In genomic region chr2:152716805-152717241, GRCh38 we compare ENCODE assay signal across 8 cellular contexts. TPM values are rescaled to one million over a fixed set of nuclear protein-coding genes. Genes with fewer than 3 reads are reported as not detected.
DNase-seq lines count a peak whose midpoint lies in the region; ATAC-seq and TF ChIP-seq lines count a peak whose summit lies in the region.

No MANE protein-coding gene starts in this region.

- H3K36me3 ChIP-seq in GM23338 (ENCODE audit: insufficient read depth) = peaks cover 32% of the 10 kb centered on the region
- peaks cover 55% of the 10 kb centered on the region for H3K36me3 ChIP-seq in iPS-20b (ENCODE audit: insufficient read depth, low read depth, low read length)

- no peaks in the 10 kb centered on the region for H3K9me3 ChIP-seq in iPS-20b (ENCODE audit: insufficient read depth, low read depth, low read length)

- H3K27ac ChIP-seq in GM23338 (ENCODE audit: low read depth) (peak overlapping the region; percentile 94), iPS-20b (ENCODE audit: low read length) (peak overlapping the region; percentile 99)

- peaks cover 82% of the 10 kb centered on the region for H3K79me2 ChIP-seq in GM23338 (replicated peaks; ENCODE audit: insufficient read depth)

- peak; percentile 4 for ATAC-seq in GM23338
- ATAC-seq in GM21825 (IDR thresholded peaks at IDR 0.05; ENCODE audit: unreplicated experiment) = no peak

- H3K4me3 ChIP-seq in GM23338 (peak overlapping the region; percentile 94), iPS-20b (ENCODE audit: low read length) (peak overlapping the region; percentile 100)

- peak overlapping the region; percentile 67; the same call in 1 of the 2 replicates for H2AFZ ChIP-seq in GM23338

- no peaks in the 10 kb centered on the region for H3K9me2 ChIP-seq in GM23338 (ENCODE audit: insufficient read depth)

- H3K9ac ChIP-seq in iPS-20b (ENCODE audit: low read depth, low read length) = peak overlapping the region; percentile 100

- TF ChIP-seq CTCF in GM23338 (conservative IDR thresholded peaks at IDR 0.05; ENCODE audit: low read depth in 2 of 2) = no peak

- H3K4me1 ChIP-seq in GM23338 (ENCODE audit: insufficient read depth) (peaks cover 11% of the 10 kb centered on the region), iPS-20b (ENCODE audit: insufficient read depth, low read length) (peaks cover 15% of the 10 kb centered on the region)

- H3F3A ChIP-seq in GM23338 (replicated peaks; ENCODE audit: low read depth) = no peaks in the 10 kb centered on the region

- peak; percentile 12 for DNase-seq in CMK (ENCODE audit: low read depth)
- DNase-seq in GM23338 (ENCODE audit: low spot score) = peak; percentile 60
- peak; percentile 41 for DNase-seq in NCI-H82 treated with DMSO at 0.1 percent for 48 hours (lab: John Stamatoyannopoulos, UW; ENCODE audit: unreplicated experiment)
- DNase-seq in activated naive CD4-positive, alpha-beta T cell treated with anti-CD3 and anti-CD28 coated beads, Interleukin-2, amount 50 U/mL, for 16 hours = peak; percentile 54
- DNase-seq in stimulated activated CD4-positive, alpha-beta T cell treated with anti-CD3 and anti-CD28 coated beads, Interleukin-12 subunit alpha, Interleukin-12 subunit beta, amount 100 ng/mL, for 48 hours (ENCODE audit: low read depth in 2 of 3, low spot score in 1 of 3) = peak in 2 of 3 donors; percentile 9 to 10
- DNase-seq in COLO829 (ENCODE audit: low spot score) = no peak

- peaks cover 12% of the 10 kb centered on the region for H3K27me3 Mint-ChIP-seq in GM23338 (ENCODE audit: insufficient read depth, low read depth, poor library complexity)

- H3K9me3 Mint-ChIP-seq in GM23338 = no peaks in the 10 kb centered on the region; the same call in 1 of the 3 replicates

- H3K4me2 ChIP-seq in GM23338 = peak overlapping the region; percentile 80

- peaks cover 59% of the 10 kb centered on the region for H3K36me3 Mint-ChIP-seq in GM23338 (ENCODE audit: low read depth)

- H3K27me3 ChIP-seq in GM23338 (ENCODE audit: insufficient read depth) (no peaks in the 10 kb centered on the region), iPS-20b (ENCODE audit: insufficient read depth, low read length) (no peaks in the 10 kb centered on the region)

- H4K20me1 ChIP-seq in GM23338 (replicated peaks; ENCODE audit: insufficient read depth) = peaks cover 30% of the 10 kb centered on the region

- peak overlapping the region; percentile 96 for H3K4me3 Mint-ChIP-seq in GM23338

- H3K4me1 Mint-ChIP-seq in GM23338 = peaks cover 18% of the 10 kb centered on the region

- peak overlapping the region; percentile 99 for H3K27ac Mint-ChIP-seq in GM23338

TF ChIP-seq in GM23338, 12 proteins besides CTCF, POLR2A, EP300 and RAD21 (continues in another document):
- TF ChIP-seq STAT1 (IDR thresholded peaks at IDR 0.05; ENCODE audit: unreplicated experiment) = no peak
- no peak for TF ChIP-seq CREB1 (CRISPR knock-in tag; IDR thresholded peaks at IDR 0.05; ENCODE audit: low read depth)
- TF ChIP-seq ZNF114 (CRISPR knock-in tag; IDR thresholded peaks at IDR 0.05) = no peak
- no peak for TF ChIP-seq REST (IDR thresholded peaks at IDR 0.05; ENCODE audit: unreplicated experiment)
- TF ChIP-seq ZNF462 (CRISPR knock-in tag; IDR thresholded peaks at IDR 0.05) = no peak
- TF ChIP-seq, protein P1, sequence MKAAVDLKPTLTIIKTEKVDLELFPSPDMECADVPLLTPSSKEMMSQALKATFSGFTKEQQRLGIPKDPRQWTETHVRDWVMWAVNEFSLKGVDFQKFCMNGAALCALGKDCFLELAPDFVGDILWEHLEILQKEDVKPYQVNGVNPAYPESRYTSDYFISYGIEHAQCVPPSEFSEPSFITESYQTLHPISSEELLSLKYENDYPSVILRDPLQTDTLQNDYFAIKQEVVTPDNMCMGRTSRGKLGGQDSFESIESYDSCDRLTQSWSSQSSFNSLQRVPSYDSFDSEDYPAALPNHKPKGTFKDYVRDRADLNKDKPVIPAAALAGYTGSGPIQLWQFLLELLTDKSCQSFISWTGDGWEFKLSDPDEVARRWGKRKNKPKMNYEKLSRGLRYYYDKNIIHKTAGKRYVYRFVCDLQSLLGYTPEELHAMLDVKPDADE (IDR thresholded peaks at IDR 0.05) = no peak
- no peak for TF ChIP-seq EZH2 (IDR thresholded peaks at IDR 0.05; ENCODE audit: low read depth, unreplicated experiment)

RNA-seq across cellular contexts. Expression of gene PRPF40A, which starts 0.4 kb away (rescaled TPM):
- 158 and 261 TPM in 2 replicates for total RNA-seq in GM23338 (2014; rRNA removed; shearing (Covaris generic))
- polyA plus RNA-seq in GM23338 (2016; fragmentation: Nextera tagmentation; extraction: Ambion mirVana) = 194 and 254 TPM in 2 replicates

RNA-seq across cellular contexts. Expression of gene ARL6IP6, which starts 1.6 kb away (rescaled TPM):
- total RNA-seq in GM23338 (2014; rRNA removed; shearing (Covaris generic)) = 43.5 and 65.4 TPM in 2 replicates
- polyA plus RNA-seq in GM23338 (2016; fragmentation: Nextera tagmentation; extraction: Ambion mirVana) = 48.7 and 49.1 TPM in 2 replicates
